In the genomic region with DNA sequence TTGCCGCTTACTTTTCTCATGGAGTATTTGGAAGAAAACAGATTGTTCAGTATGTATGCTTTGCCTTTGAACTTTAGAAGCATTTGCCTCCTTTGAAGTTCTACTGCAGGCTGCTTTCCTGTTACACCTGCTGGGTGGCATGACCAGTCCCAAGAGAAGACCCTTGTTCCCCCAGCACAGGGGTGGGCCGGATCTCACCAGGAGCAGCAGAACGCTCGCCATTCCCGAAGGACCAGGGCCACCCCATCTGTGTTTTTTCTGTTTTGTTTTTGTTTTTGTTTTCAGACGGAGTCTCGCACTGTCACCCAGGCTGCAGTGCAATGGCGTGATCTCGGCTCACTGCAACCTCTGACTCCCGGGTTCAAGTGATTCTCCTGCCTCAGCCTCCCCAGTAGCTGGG, we compare ENCODE assay signal across 19 cellular contexts.
DNase-seq lines count a peak whose midpoint lies in the region; ATAC-seq and TF ChIP-seq lines count a peak whose summit lies in the region.
"Had no signal": no experiment of that assay in that cellular context is flagged by ENCODE, and none has a peak within 500 bp of the region (broad histone marks: within the 10 kb centered on the region; RNA-seq: fewer than 3 reads in every experiment).

No MANE protein-coding gene starts in this region.

- DNase-seq in CD14-positive monocyte (ENCODE audit: low spot score) (peak; percentile 13), chondrocyte (ENCODE audit: low spot score) (peak; percentile 40), lower lobe of right lung (peak; percentile 14), sciatic nerve (ENCODE audit: low spot score) (peak; percentile 28), KG1 (lab: John Stamatoyannopoulos, UW) (no peak), amygdala (lab: John Stamatoyannopoulos, UW) (no peak)
- no peak for DNase-seq in effector CD4-positive, alpha-beta T cell
- DNase-seq: ACHN; CD4-positive, alpha-beta memory T cell; DMS153; DMS79; GDM1; GOT3; H7; HFFc6 had no signal

- H3K36me3 Mint-ChIP-seq in CD14-positive monocyte (no peaks in the 10 kb centered on the region), chondrocyte (ENCODE audit: low read depth) (peaks cover 2% of the 10 kb centered on the region)
- H3K36me3 Mint-ChIP-seq: CD4-positive, alpha-beta memory T cell had no signal

- H3K4me1 Mint-ChIP-seq in CD14-positive monocyte (no peaks in the 10 kb centered on the region), chondrocyte (ENCODE audit: low read depth) (no peaks in the 10 kb centered on the region)
- H3K4me1 Mint-ChIP-seq: CD4-positive, alpha-beta memory T cell; IgD-negative memory B cell had no signal

- intact Hi-C loops in CD14-positive monocyte (cut with micrococcal nuclease) (no loop called here), lower lobe of right lung (cut with DNase I) (no loop called here), sciatic nerve (cut with DNase I) (no loop called here)

- no peak for TF ChIP-seq CTCF in CD14-positive monocyte (IDR thresholded peaks at IDR 0.05)
- TF ChIP-seq CTCF in chondrocyte (IDR thresholded peaks at IDR 0.05): no peak
- TF ChIP-seq CTCF in lower lobe of right lung (IDR thresholded peaks at IDR 0.05): no peak

- H3K9me3 Mint-ChIP-seq in CD14-positive monocyte: peaks cover 2 to 10% (median 4%) of the 10 kb centered on the region in 7 donors
- peaks cover 22% of the 10 kb centered on the region for H3K9me3 Mint-ChIP-seq in chondrocyte (ENCODE audit: low read depth)

- no peaks in the 10 kb centered on the region for H3K27me3 ChIP-seq in lower lobe of right lung (ENCODE audit: low read depth)

- no peak overlapping the region for H3K27ac Mint-ChIP-seq in CD14-positive monocyte
- no peak overlapping the region for H3K27ac Mint-ChIP-seq in chondrocyte (ENCODE audit: unreplicated experiment)
- H3K27ac Mint-ChIP-seq: CD4-positive, alpha-beta memory T cell; HFFc6; IgD-negative memory B cell had no signal

- no peaks in the 10 kb centered on the region for H3K36me3 ChIP-seq in lower lobe of right lung

- no peak overlapping the region for H3K27ac ChIP-seq in lower lobe of right lung
- H3K27ac ChIP-seq: C4-2B had no signal

- H3K9me3 ChIP-seq in lower lobe of right lung: no peaks in the 10 kb centered on the region

- ATAC-seq in lower lobe of right lung: no peak
- no peak for ATAC-seq in sciatic nerve
- ATAC-seq in HG02571 (IDR thresholded peaks at IDR 0.05; ENCODE audit: unreplicated experiment): no peak
- ATAC-seq: HCT116 had no signal

- H3K4me3 ChIP-seq in lower lobe of right lung: no peak overlapping the region

- no peak overlapping the region for H3K4me3 Mint-ChIP-seq in CD14-positive monocyte
- H3K4me3 Mint-ChIP-seq in chondrocyte (ENCODE audit: unreplicated experiment): no peak overlapping the region
- H3K4me3 Mint-ChIP-seq: CD4-positive, alpha-beta memory T cell; HFFc6 had no signal

- H3K4me1 ChIP-seq in lower lobe of right lung: no peaks in the 10 kb centered on the region

- peaks cover 0 to 3% (median 0%) of the 10 kb centered on the region in 3 donors for H3K27me3 Mint-ChIP-seq in CD14-positive monocyte (ENCODE audit: low read depth in 3 of 3)
- H3K27me3 Mint-ChIP-seq in chondrocyte (ENCODE audit: low read depth): no peaks in the 10 kb centered on the region
- H3K27me3 Mint-ChIP-seq: CD4-positive, alpha-beta memory T cell; IgD-negative memory B cell had no signal

Comparison
In these comparisons a context has a peak if more than half of its experiments do, and no peak if none do; other contexts are left out.
1. DNase-seq: peak in CD14-positive monocyte (single experiment), chondrocyte (single experiment), lower lobe of right lung (single experiment) and sciatic nerve (single experiment); none in effector CD4-positive, alpha-beta T cell (single experiment), KG1 (single experiment) and amygdala (0 of 56).